23 cellular contexts compared by ENCODE assay signal in the genomic region with DNA sequence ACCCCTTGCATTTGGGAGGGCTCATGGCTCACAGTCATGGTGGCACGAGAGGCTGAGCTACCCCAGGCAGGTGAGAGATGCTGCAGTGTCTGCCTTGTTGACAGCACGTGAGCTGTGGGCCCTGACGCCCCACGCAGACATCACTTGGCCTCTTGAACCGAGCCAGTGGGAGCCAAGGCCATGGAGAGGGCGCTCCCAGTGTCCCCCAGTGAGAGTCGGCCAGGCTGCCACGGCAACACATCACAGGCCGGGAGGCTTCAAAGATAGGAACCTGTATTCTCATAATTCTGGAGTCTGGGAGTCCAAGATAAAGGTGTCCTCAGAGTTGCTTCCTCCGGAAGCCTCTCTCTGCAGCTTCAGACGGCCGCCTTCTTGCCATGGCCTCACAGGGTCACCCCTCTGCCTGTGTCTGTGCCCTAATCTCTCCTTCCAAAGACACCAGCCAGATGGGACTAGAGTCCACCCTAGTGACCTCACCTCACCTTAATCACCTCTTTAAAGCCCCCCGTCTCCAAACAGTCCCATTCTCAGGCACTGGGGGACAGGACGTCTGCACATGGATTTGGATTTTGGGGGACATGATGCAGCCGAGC.
"Had no signal": no experiment of that assay in that cellular context is flagged by ENCODE, and none has a peak within 500 bp of the region (broad histone marks: within the 10 kb centered on the region; RNA-seq: fewer than 3 reads in every experiment).

No MANE protein-coding gene starts in this region.

- H3K4me3 ChIP-seq: coronary artery, esophagus muscularis mucosa, gastroesophageal sphincter, lung, testis, tibial nerve had no signal

- ATAC-seq: gastroesophageal sphincter; left cardiac atrium; left ventricle myocardium superior; sciatic nerve; stimulated activated memory B cell treated with anti-CD40 and anti-IgM and Interleukin-4, amounts not matched to agents 10 μg/mL and 1 μg/mL and 100 μg/mL, for 72 hours; stimulated activated naive CD8-positive, alpha-beta T cell treated with anti-CD3 and anti-CD28 coated beads, Interleukin-15, amount 100 ng/mL, for 72 hours had no signal

- H3K27ac ChIP-seq: coronary artery, esophagus muscularis mucosa, gastroesophageal sphincter, testis, tibial nerve had no signal

- H3K27me3 ChIP-seq: esophagus muscularis mucosa, gastroesophageal sphincter, spleen, testis, tibial nerve had no signal

- H3K27ac Mint-ChIP-seq: immature natural killer cell; naive B cell; nephron; stimulated activated memory B cell treated with anti-CD40 and anti-IgM and Interleukin-4, amounts not matched to agents 10 μg/mL and 1 μg/mL and 100 μg/mL, for 72 hours; stimulated activated naive CD8-positive, alpha-beta T cell treated with anti-CD3 and anti-CD28 coated beads, Interleukin-15, amount 100 ng/mL, for 72 hours had no signal

- H3K9me3 ChIP-seq: gastroesophageal sphincter, testis had no signal

- H3K4me1 ChIP-seq: gastroesophageal sphincter, testis, tibial nerve had no signal

- FAIRE-seq: endometrium, kidney had no signal

- DNase-seq: effector memory CD4-positive, alpha-beta T cell; glutamatergic neuron; immature natural killer cell; kidney; left cardiac atrium; left ventricle myocardium superior; mesendoderm; naive B cell; stimulated activated CD4-positive, alpha-beta T cell treated with anti-CD3 and anti-CD28 coated beads, Interleukin-15, amount 100 ng/mL, for 24 hours; stimulated activated CD4-positive, alpha-beta T cell treated with anti-CD3 and anti-CD28 coated beads, Interleukin-1b, Interleukin-23, amount 100 ng/mL, for 48 hours; stimulated activated CD4-positive, alpha-beta T cell treated with anti-CD3 and anti-CD28 coated beads, Interleukin-4, amount 100 ng/mL, for 24 hours; stimulated activated naive CD8-positive, alpha-beta T cell treated with anti-CD3 and anti-CD28 coated beads, Interleukin-15, amount 100 ng/mL, for 72 hours; testis had no signal

- H3K4me3 Mint-ChIP-seq: immature natural killer cell; nephron; stimulated activated memory B cell treated with anti-CD40 and anti-IgM and Interleukin-4, amounts not matched to agents 10 μg/mL and 1 μg/mL and 100 μg/mL, for 72 hours; stimulated activated naive CD8-positive, alpha-beta T cell treated with anti-CD3 and anti-CD28 coated beads, Interleukin-15, amount 100 ng/mL, for 72 hours had no signal

- H3K36me3 Mint-ChIP-seq: naive B cell; stimulated activated memory B cell treated with anti-CD40 and anti-IgM and Interleukin-4, amounts not matched to agents 10 μg/mL and 1 μg/mL and 100 μg/mL, for 72 hours had no signal

- H3K36me3 ChIP-seq: esophagus muscularis mucosa, gastroesophageal sphincter, spleen, tibial nerve had no signal

- H3K9me3 Mint-ChIP-seq: immature natural killer cell; naive B cell; stimulated activated naive CD8-positive, alpha-beta T cell treated with anti-CD3 and anti-CD28 coated beads, Interleukin-15, amount 100 ng/mL, for 72 hours had no signal
